ENCODE assay signal across 8 cellular contexts in the genomic region with DNA sequence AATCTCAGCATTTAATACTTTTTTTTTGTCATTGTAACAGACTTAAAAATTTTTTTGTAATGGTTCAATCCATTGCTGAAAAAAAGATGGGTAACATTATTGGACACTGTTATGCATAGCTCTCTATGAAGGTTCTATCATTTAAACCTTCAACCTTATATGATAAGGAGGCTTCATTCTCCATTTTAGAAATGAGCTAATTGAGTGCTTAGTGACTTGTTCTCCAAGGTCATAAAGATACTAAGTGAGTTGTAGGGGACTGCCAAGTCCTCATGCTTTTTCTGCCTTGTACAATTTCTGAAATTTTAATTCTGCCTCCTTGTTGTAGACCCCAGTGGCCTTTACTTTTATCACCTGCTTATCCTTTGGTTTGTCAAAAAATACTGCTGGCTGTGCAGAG.
"Had no signal": no experiment of that assay in that cellular context is flagged by ENCODE, and none has a peak within 500 bp of the region (broad histone marks: within the 10 kb centered on the region; RNA-seq: fewer than 3 reads in every experiment).

No MANE protein-coding gene starts in this region.

- H3K27me3 Mint-ChIP-seq: IgD-negative memory B cell had no signal

- H3K4me3 Mint-ChIP-seq: HFFc6, IgD-negative memory B cell had no signal

- H3K27ac ChIP-seq: HL-60 had no signal

- H3K9me3 Mint-ChIP-seq: HFFc6, IgD-negative memory B cell had no signal

- ATAC-seq: HCT116, HepG2 had no signal

- H3K27ac Mint-ChIP-seq: HFFc6, IgD-negative memory B cell had no signal

- H3K4me3 ChIP-seq: HAP-1 had no signal

- H3K4me1 ChIP-seq: HAP-1 had no signal

- DNase-seq: GOT3, H7, HFFc6 had no signal
